In the genomic region with DNA sequence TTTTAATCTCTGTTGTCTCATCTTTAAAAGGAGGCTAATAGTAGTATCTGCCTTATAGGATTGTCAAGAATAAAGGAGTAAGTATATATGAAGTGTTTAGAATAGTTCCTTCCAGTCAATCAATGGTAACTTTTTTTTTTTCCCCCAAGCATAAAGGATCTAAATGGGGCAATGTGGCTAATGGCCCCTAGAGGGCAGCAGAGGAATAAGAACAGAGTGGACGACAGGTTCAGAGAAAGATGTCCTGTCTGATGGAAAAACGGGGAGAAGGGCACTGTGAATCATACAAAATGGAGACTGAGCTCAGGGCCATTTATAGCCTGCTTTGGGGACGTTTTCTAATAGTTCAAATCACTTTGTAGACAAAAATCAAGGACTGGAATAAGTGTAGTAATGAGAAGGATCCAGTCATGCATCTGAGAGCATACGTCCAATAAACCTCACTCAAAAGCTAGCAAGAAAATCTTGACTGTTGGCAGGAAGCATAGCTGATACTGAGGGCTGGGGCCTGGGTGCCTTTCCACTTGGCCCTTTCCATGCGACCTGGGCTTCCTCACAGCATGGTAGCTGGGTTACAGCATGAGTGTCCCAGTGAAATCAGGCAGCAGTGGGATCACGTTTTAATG, we compare ENCODE assay signal across 8 cellular contexts.
DNase-seq lines count a peak whose midpoint lies in the region; ATAC-seq and TF ChIP-seq lines count a peak whose summit lies in the region.

No MANE protein-coding gene starts in this region.

- no peaks in the 10 kb centered on the region for H3K36me3 ChIP-seq in endocrine pancreas (ENCODE audit: control insufficient read depth, insufficient read depth, low read length)

- H3K4me3 ChIP-seq in AG04449 (ENCODE audit: low read depth, low read length) (no peak overlapping the region), endocrine pancreas (ENCODE audit: control insufficient read depth, insufficient read depth, low read length) (peak overlapping the region; percentile 15)

- CTCF ChIA-PET in AG04449 (lab: Yijun Ruan, JAX): interaction anchor here (0.5 to 5.6 kb wide), 33 partner anchors 8 to 683 kb away, joined by 3 to 34 read pairs (median 4); no protein-coding TSS in a partner anchor

- TF ChIP-seq CTCF in AG04449 (IDR thresholded peaks at IDR 0.05; ENCODE audit: insufficient read depth, low read length, missing control alignments): peak; percentile 63

- peak; percentile 23 for DNase-seq in AG04449 (ENCODE audit: low read depth, low spot score)
- DNase-seq in HPDE6-E6E7 (ENCODE audit: extremely low spot score): peak; percentile 63
- DNase-seq in NCI-H82 treated with DMSO at 0.1 percent for 48 hours (lab: John Stamatoyannopoulos, UW; ENCODE audit: unreplicated experiment): peak; percentile 60
- peak; percentile 32 to 37 for DNase-seq in activated CD8-positive, alpha-beta memory T cell treated with anti-CD3 and anti-CD28 coated beads for 1 hour (ENCODE audit: extremely low read depth in 1 of 2, low read depth in 1 of 2)
- peak; percentile 62 for DNase-seq in middle frontal gyrus (ENCODE audit: extremely low spot score, low spot score)
- peak; percentile 31 to 40 for DNase-seq in stimulated activated CD8-positive, alpha-beta memory T cell treated with anti-CD3 and anti-CD28 coated beads, Interleukin-4, amount 100 ng/mL, for 4 hours (ENCODE audit: low read depth in 2 of 2, low spot score in 1 of 2)

- no peaks in the 10 kb centered on the region for H3K27me3 ChIP-seq in endocrine pancreas (ENCODE audit: control insufficient read depth, insufficient read depth, low read length)

- peak; percentile 43 for ATAC-seq in GM18867 (IDR thresholded peaks at IDR 0.05; ENCODE audit: unreplicated experiment)

- H3K4me1 ChIP-seq in endocrine pancreas (ENCODE audit: control insufficient read depth, insufficient read depth, low read length): no peaks in the 10 kb centered on the region

- H3K9me3 ChIP-seq in endocrine pancreas (ENCODE audit: control insufficient read depth, low read length): no peaks in the 10 kb centered on the region

- H3K9ac ChIP-seq in endocrine pancreas (ENCODE audit: control insufficient read depth, insufficient read depth, low read length): no peak overlapping the region

- POLR2A ChIA-PET in AG04449 (lab: Yijun Ruan, JAX): no interaction called here
